Comparison of ENCODE assay signal across 32 cellular contexts in genomic region chr14:80618751-80619329, GRCh38.
"Had no signal": no experiment of that assay in that cellular context is flagged by ENCODE, and none has a peak within 500 bp of the region (broad histone marks: within the 10 kb centered on the region; RNA-seq: fewer than 3 reads in every experiment).

No MANE protein-coding gene starts in this region.

- H3K4me3 Mint-ChIP-seq: activated B cell treated with CpG ODN at 0.5 μM for 24 hours; activated CD4-positive, alpha-beta memory T cell treated with anti-CD3 and anti-CD28 coated beads for 36 hours; activated naive CD4-positive, alpha-beta T cell treated with anti-CD3 and anti-CD28 coated beads for 36 hours; activated T-cell treated with anti-CD3 and anti-CD28 coated beads, Interleukin-2, amount 50 U/mL, for 4 hours; activated T-helper 1 cell treated with anti-CD3 and anti-CD28 coated beads, Interleukin-12 subunit alpha, Interleukin-12 subunit beta, Interleukin-2, Interleukin-4 antibody, amounts not matched to agents 30 ng/mL and 10 ng/mL and 1 ng/mL, durations not matched to agents 14 hours and 24 hours and 36 hours had no signal

- H3K9ac ChIP-seq: KMS-11 had no signal

- H3K27me3 Mint-ChIP-seq: activated B cell treated with CpG ODN at 0.5 μM for 24 hours; activated CD4-positive, alpha-beta memory T cell treated with anti-CD3 and anti-CD28 coated beads for 36 hours had no signal

- H3K27ac ChIP-seq: brain microvascular endothelial cell, KMS-11, PC-9, RWPE1, VCaP had no signal

- DNase-seq: activated B cell treated with CpG ODN at 0.5 μM for 24 hours; activated CD4-positive, alpha-beta memory T cell treated with anti-CD3 and anti-CD28 coated beads for 36 hours; activated CD4-positive, alpha-beta T cell treated with anti-CD3 and anti-CD28 coated beads for 4 hours; activated CD4-positive, alpha-beta T cell treated with anti-CD3 and anti-CD28 coated beads, Interleukin-2, amount 50 U/mL, for 1 hour; activated CD4-positive, CD25-positive, alpha-beta regulatory T cell treated with anti-CD3 and anti-CD28 coated beads, Interleukin-2, amount 50 U/mL, for 72 hours; activated CD8-positive, alpha-beta memory T cell treated with anti-CD3 and anti-CD28 coated beads, Interleukin-2, amount 50 U/mL, for 4 hours; activated gamma-delta T cell treated with Interleukin-2 at 50 U/mL for 16 hours; activated naive CD4-positive, alpha-beta T cell treated with anti-CD3 and anti-CD28 coated beads for 36 hours; activated T-cell treated with anti-CD3 and anti-CD28 coated beads for 4 hours; activated T-cell treated with anti-CD3 and anti-CD28 coated beads, Interleukin-2, amount 50 U/mL, for 4 hours; amniotic stem cell; aorta; brain microvascular endothelial cell; central memory CD4-positive, alpha-beta T cell; NCI-H1092 treated with DMSO at 0.1 percent for 48 hours; NCI-H1436; NCI-H1694; NCI-H2029; NCI-H510A; NCI-H526; NCI-H748 treated with DMSO at 0.1 percent for 48 hours; PC-9; SIG-M5; SW 1271; T-helper 1 cell; T-helper 2 cell; T-helper 9 cell had no signal

- H3K27ac Mint-ChIP-seq: activated B cell treated with CpG ODN at 0.5 μM for 24 hours; activated CD4-positive, alpha-beta memory T cell treated with anti-CD3 and anti-CD28 coated beads for 36 hours; activated naive CD4-positive, alpha-beta T cell treated with anti-CD3 and anti-CD28 coated beads for 36 hours; activated naive CD4-positive, alpha-beta T cell treated with anti-CD3 and anti-CD28 coated beads, Interleukin-2, amount 50 U/mL, for 72 hours; activated T-helper 1 cell treated with anti-CD3 and anti-CD28 coated beads, Interleukin-12 subunit alpha, Interleukin-12 subunit beta, Interleukin-2, Interleukin-4 antibody, amounts not matched to agents 30 ng/mL and 10 ng/mL and 1 ng/mL, durations not matched to agents 14 hours and 24 hours and 36 hours had no signal

- H3K9me3 Mint-ChIP-seq: activated T-helper 1 cell treated with anti-CD3 and anti-CD28 coated beads, Interleukin-12 subunit alpha, Interleukin-12 subunit beta, Interleukin-2, Interleukin-4 antibody, amounts not matched to agents 30 ng/mL and 10 ng/mL and 1 ng/mL, durations not matched to agents 14 hours and 24 hours and 36 hours had no signal

- H3K36me3 ChIP-seq: brain microvascular endothelial cell had no signal

- H3K4me3 ChIP-seq: PC-9 had no signal

- H3K27me3 ChIP-seq: brain microvascular endothelial cell had no signal

- H3K4me2 ChIP-seq: KMS-11, PC-9 had no signal

- H3K4me1 Mint-ChIP-seq: activated B cell treated with CpG ODN at 0.5 μM for 24 hours had no signal

- H2AFZ ChIP-seq: PC-9 had no signal
